13 cellular contexts compared by ENCODE assay signal in the genomic region with DNA sequence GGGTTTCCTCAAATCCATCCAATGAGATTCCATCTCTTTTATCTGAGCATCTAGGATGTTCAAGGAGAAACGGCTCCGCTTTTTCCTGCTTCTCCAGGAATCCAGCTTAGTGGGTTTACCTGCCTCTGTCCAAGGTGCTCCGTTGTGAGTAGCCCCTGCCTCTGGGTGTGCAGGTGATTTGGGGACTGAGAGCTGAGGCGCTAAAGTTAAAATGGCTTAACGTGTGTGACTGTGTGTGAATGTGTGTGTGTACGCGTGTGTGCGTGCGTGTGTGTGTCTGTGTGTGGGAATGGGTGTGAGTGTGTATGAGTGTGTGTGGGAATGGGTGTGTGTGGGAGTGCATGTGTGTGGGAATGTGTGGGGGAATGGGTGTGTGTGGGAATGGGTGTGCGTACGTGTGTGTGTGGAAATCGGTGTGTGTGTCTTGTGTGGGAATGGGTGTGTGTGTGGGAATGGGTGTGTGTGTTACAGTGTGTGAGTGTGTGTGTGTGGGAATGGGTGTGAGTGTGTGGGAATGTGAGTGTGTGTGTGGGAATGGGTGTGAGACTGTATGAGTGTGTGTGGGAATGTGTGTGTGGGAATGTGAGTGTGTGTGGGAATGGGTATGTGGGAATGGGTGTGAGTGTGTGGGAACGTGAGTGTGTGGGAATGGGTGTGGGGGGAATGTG.
DNase-seq lines count a peak whose midpoint lies in the region; ATAC-seq and TF ChIP-seq lines count a peak whose summit lies in the region.
"Had no signal": no experiment of that assay in that cellular context is flagged by ENCODE, and none has a peak within 500 bp of the region (broad histone marks: within the 10 kb centered on the region; RNA-seq: fewer than 3 reads in every experiment).

No MANE protein-coding gene starts in this region.

- DNase-seq in stimulated activated naive CD8-positive, alpha-beta T cell treated with anti-CD3 and anti-CD28 coated beads, Interleukin-15, Interleukin-2, amounts not matched to agents 100 U/mL and 50 U/mL, for 24 hours: no peak
- DNase-seq in mesenteric fat pad (ENCODE audit: low spot score): peak; percentile 30
- DNase-seq in uterus: no peak
- DNase-seq in T1000 (lab: John Stamatoyannopoulos, UW): no peak
- DNase-seq in NCI-H446 treated with DMSO at 0.1 percent for 48 hours (lab: John Stamatoyannopoulos, UW): no peak
- no peak for DNase-seq in stimulated activated CD4-positive, alpha-beta T cell treated with anti-CD3 and anti-CD28 coated beads, Interleukin-2, amount 100 ng/mL, for 48 hours
- DNase-seq: body of pancreas; CD4-positive, alpha-beta T cell; MM.1S; NCI-H2171 had no signal

- no peaks in the 10 kb centered on the region for H3K9me3 ChIP-seq in uterus
- H3K9me3 ChIP-seq: body of pancreas had no signal

- H3K27me3 ChIP-seq in uterus: no peaks in the 10 kb centered on the region
- H3K27me3 ChIP-seq: body of pancreas had no signal

- H3K4me3 Mint-ChIP-seq in stimulated activated naive CD8-positive, alpha-beta T cell treated with anti-CD3 and anti-CD28 coated beads, Interleukin-15, Interleukin-2, amounts not matched to agents 100 ng/mL and 50 ng/mL, for 24 hours: no peak overlapping the region
- H3K4me3 Mint-ChIP-seq in activated T-helper 17 cell treated with anti-CD3 and anti-CD28 coated beads, Interleukin-2, amount 50 U/mL, for 72 hours: peak overlapping the region; percentile 84

- peaks cover 58% of the 10 kb centered on the region for H3K4me1 Mint-ChIP-seq in stimulated activated naive CD8-positive, alpha-beta T cell treated with anti-CD3 and anti-CD28 coated beads, Interleukin-15, Interleukin-2, amounts not matched to agents 100 ng/mL and 50 ng/mL, for 24 hours (ENCODE audit: low read depth)
- H3K4me1 Mint-ChIP-seq in activated T-helper 17 cell treated with anti-CD3 and anti-CD28 coated beads, Interleukin-2, amount 50 U/mL, for 72 hours: peaks cover 25% of the 10 kb centered on the region

- no peaks in the 10 kb centered on the region for H3K36me3 ChIP-seq in uterus

- no peaks in the 10 kb centered on the region for H3K27me3 Mint-ChIP-seq in stimulated activated naive CD8-positive, alpha-beta T cell treated with anti-CD3 and anti-CD28 coated beads, Interleukin-15, Interleukin-2, amounts not matched to agents 100 ng/mL and 50 ng/mL, for 24 hours
- no peaks in the 10 kb centered on the region for H3K27me3 Mint-ChIP-seq in activated T-helper 17 cell treated with anti-CD3 and anti-CD28 coated beads, Interleukin-2, amount 50 U/mL, for 72 hours
- H3K27me3 Mint-ChIP-seq: CD4-positive, alpha-beta T cell had no signal

- TF ChIP-seq POLR2A in uterus (IDR thresholded peaks at IDR 0.05): no peak

- TF ChIP-seq CTCF in uterus (IDR thresholded peaks at IDR 0.05): no peak

- intact Hi-C loops in uterus (cut with DNase I; ENCODE audit: low total_unique reads): no loop called here

- H3K27ac ChIP-seq in uterus: peak overlapping the region; percentile 72 to 90

- H3K4me1 ChIP-seq in uterus: no peaks in the 10 kb centered on the region

- no peak for ATAC-seq in stimulated activated naive CD8-positive, alpha-beta T cell treated with anti-CD3 and anti-CD28 coated beads, Interleukin-15, Interleukin-2, amounts not matched to agents 100 U/mL and 50 U/mL, for 24 hours
- no peak for ATAC-seq in activated T-helper 17 cell treated with anti-CD3 and anti-CD28 coated beads, Interleukin-2, amount 50 U/mL, for 72 hours (replicated peaks)
- ATAC-seq: body of pancreas, Panc1 had no signal

- H3K36me3 Mint-ChIP-seq in stimulated activated naive CD8-positive, alpha-beta T cell treated with anti-CD3 and anti-CD28 coated beads, Interleukin-15, Interleukin-2, amounts not matched to agents 100 ng/mL and 50 ng/mL, for 24 hours (ENCODE audit: low read depth): peaks cover 9% of the 10 kb centered on the region
- H3K36me3 Mint-ChIP-seq in activated T-helper 17 cell treated with anti-CD3 and anti-CD28 coated beads, Interleukin-2, amount 50 U/mL, for 72 hours (ENCODE audit: low read depth): peaks cover 11% of the 10 kb centered on the region

- peaks cover 12% of the 10 kb centered on the region for H3K9me3 Mint-ChIP-seq in stimulated activated naive CD8-positive, alpha-beta T cell treated with anti-CD3 and anti-CD28 coated beads, Interleukin-15, Interleukin-2, amounts not matched to agents 100 ng/mL and 50 ng/mL, for 24 hours
- H3K9me3 Mint-ChIP-seq in activated T-helper 17 cell treated with anti-CD3 and anti-CD28 coated beads, Interleukin-2, amount 50 U/mL, for 72 hours: peaks cover 3% of the 10 kb centered on the region
- H3K9me3 Mint-ChIP-seq: CD4-positive, alpha-beta T cell had no signal

- H3K27ac Mint-ChIP-seq in stimulated activated naive CD8-positive, alpha-beta T cell treated with anti-CD3 and anti-CD28 coated beads, Interleukin-15, Interleukin-2, amounts not matched to agents 100 ng/mL and 50 ng/mL, for 24 hours: peak overlapping the region; percentile 100
- H3K27ac Mint-ChIP-seq in activated T-helper 17 cell treated with anti-CD3 and anti-CD28 coated beads, Interleukin-2, amount 50 U/mL, for 72 hours: peak overlapping the region; percentile 98

- no peak overlapping the region for H3K4me3 ChIP-seq in uterus
- H3K4me3 ChIP-seq: body of pancreas had no signal
